34 cellular contexts compared by ENCODE assay signal in the genomic region with DNA sequence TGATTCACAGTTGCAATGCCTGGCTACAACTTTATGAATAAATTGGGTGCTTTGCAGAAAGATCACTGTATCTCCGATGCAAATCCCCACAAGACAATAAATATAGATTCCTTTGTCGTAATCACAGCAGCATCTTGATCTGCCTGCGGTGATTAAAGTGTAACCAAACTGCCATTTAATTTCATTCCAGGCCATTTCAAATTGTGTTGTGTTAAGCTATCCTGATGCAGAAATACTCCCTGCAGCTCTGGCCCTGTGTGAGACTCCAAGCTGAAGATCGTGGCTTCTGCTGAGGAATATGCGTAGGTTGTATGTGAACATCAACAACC. TPM values are rescaled to one million over a fixed set of nuclear protein-coding genes. Genes with fewer than 3 reads are reported as not detected.
"Had no signal": no experiment of that assay in that cellular context is flagged by ENCODE, and none has a peak within 500 bp of the region (broad histone marks: within the 10 kb centered on the region; RNA-seq: fewer than 3 reads in every experiment).

No MANE protein-coding gene starts in this region.

- ATAC-seq: activated CD8-positive, alpha-beta memory T cell treated with anti-CD3 and anti-CD28 coated beads, Interleukin-2, amount 10 ng/mL, durations not matched to agents 7 days and 5 days; activated naive CD8-positive, alpha-beta T cell treated with anti-CD3 and anti-CD28 coated beads, Interleukin-2, amount 50 U/mL, for 24 hours; PC-3; SK-N-SH treated with all-trans-retinoic acid at 6 μM for 48 hours had no signal

- H3K4me3 ChIP-seq: ascending aorta, breast epithelium, Peyer's patch had no signal

- DNase-seq: activated CD4-positive, alpha-beta memory T cell treated with anti-CD3 and anti-CD28 coated beads, Interleukin-2, amount 10 ng/mL, durations not matched to agents 7 days and 5 days; activated CD4-positive, alpha-beta T cell treated with anti-CD3 and anti-CD28 coated beads for 1 hour; activated CD4-positive, alpha-beta T cell treated with anti-CD3 and anti-CD28 coated beads for 48 hours; activated CD4-positive, CD25-positive, alpha-beta regulatory T cell; activated CD8-positive, alpha-beta memory T cell treated with anti-CD3 and anti-CD28 coated beads for 24 hours; activated CD8-positive, alpha-beta memory T cell treated with anti-CD3 and anti-CD28 coated beads, Interleukin-2, amount 10 ng/mL, durations not matched to agents 7 days and 5 days; activated CD8-positive, alpha-beta memory T cell treated with anti-CD3 and anti-CD28 coated beads, Interleukin-2, amount 50 U/mL, for 48 hours; activated effector memory CD4-positive, alpha-beta T cell treated with Interleukin-2 at 50 U/mL for 16 hours; activated naive CD4-positive, alpha-beta T cell treated with anti-CD3 and anti-CD28 coated beads, Interleukin-2, amount 10 ng/mL, durations not matched to agents 7 days and 5 days; activated naive CD8-positive, alpha-beta T cell treated with anti-CD3 and anti-CD28 coated beads, Interleukin-2, amount 50 U/mL, for 24 hours; activated T-cell treated with anti-CD3 and anti-CD28 coated beads, Interleukin-2, amount 50 U/mL, for 48 hours; MM.1S; MV-4-11; NCI-H1092; NCI-H1436 treated with DMSO at 0.1 percent for 48 hours; NCI-H1694 treated with DMSO at 0.1 percent for 48 hours; NCI-H2029; NCI-H345; NCI-H524 treated with DMSO at 0.1 percent for 48 hours; NCI-H748 treated with DMSO at 0.1 percent for 48 hours; NK-92 treated with Interleukin-12 subunit alpha and Interleukin-12 subunit beta, amount 100 ng/mL, for 24 hours; PC-3; SIG-M5; T-helper 1 cell; T-helper 2 cell; T-helper 9 cell; WERI-Rb-1 had no signal

- H3K27ac ChIP-seq: ascending aorta, breast epithelium, KMS-11, Peyer's patch, RWPE1, WERI-Rb-1 had no signal

- H3K4me1 ChIP-seq: ascending aorta, breast epithelium, Peyer's patch had no signal

- H3K36me3 ChIP-seq: ascending aorta, breast epithelium, Peyer's patch, WERI-Rb-1 had no signal

- H3K27me3 ChIP-seq: ascending aorta, Peyer's patch had no signal

RNA-seq across cellular contexts. Expression of a gene that starts 40.8 kb away (rescaled TPM):
- total RNA-seq: LHCN-M2, PC-3 had no signal
